Comparison of ENCODE assay signal across 8 cellular contexts in genomic region chr3:14203521-14204079, GRCh38. TPM values are rescaled to one million over a fixed set of nuclear protein-coding genes. Genes with fewer than 3 reads are reported as not detected.
DNase-seq lines count a peak whose midpoint lies in the region; ATAC-seq and TF ChIP-seq lines count a peak whose summit lies in the region.

No MANE protein-coding gene starts in this region.

- H3K27ac ChIP-seq in VCaP, result peak overlapping the region; percentile 32; the same call in 1 of the 2 replicates
- no peak overlapping the region for H3K27ac ChIP-seq in lower lobe of right lung

- intact Hi-C loops in lower lobe of right lung (cut with DNase I), result no loop called here

- peaks cover 16% of the 10 kb centered on the region for H3K36me3 ChIP-seq in lower lobe of right lung

- TF ChIP-seq CTCF in VCaP (conservative IDR thresholded peaks at IDR 0.05) (peak; percentile 93), lower lobe of right lung (IDR thresholded peaks at IDR 0.05) (peak; percentile 83)

- DNase-seq in COLO829 (ENCODE audit: low spot score), result peak; percentile 71
- peak; percentile 66 for DNase-seq in H4 (ENCODE audit: low spot score)
- DNase-seq in NCI-H2196 treated with DMSO at 0.1 percent for 48 hours (lab: John Stamatoyannopoulos, UW; ENCODE audit: unreplicated experiment), result peak; percentile 4
- peak; percentile 81 to 86 for DNase-seq in dermis microvascular lymphatic vessel endothelial cell (ENCODE audit: low read depth in 2 of 2)
- peak; percentile 50 for DNase-seq in lower lobe of right lung
- DNase-seq in stimulated activated naive CD4-positive, alpha-beta T cell (lab: John Stamatoyannopoulos, UW), result peak in 5 of 6 experiments; percentile 3 to 32 (median 22)

- H3K27me3 ChIP-seq in lower lobe of right lung (ENCODE audit: low read depth), result no peaks in the 10 kb centered on the region

- no peak overlapping the region for H3K4me3 ChIP-seq in lower lobe of right lung

- no peaks in the 10 kb centered on the region for H3K9me3 ChIP-seq in lower lobe of right lung

- peaks cover 38% of the 10 kb centered on the region for H3K4me1 ChIP-seq in lower lobe of right lung

- peak; percentile 86 to 89 for ATAC-seq in lower lobe of right lung
- no peak for ATAC-seq in HG02571 (IDR thresholded peaks at IDR 0.05; ENCODE audit: unreplicated experiment)

RNA-seq across cellular contexts. Expression of gene LSM3, which starts 25.0 kb away (rescaled TPM):
- 39.2 and 42.7 TPM in 2 replicates for total RNA-seq in H4 (2014; rRNA removed; shearing (Covaris generic))
- total RNA-seq in dermis microvascular lymphatic vessel endothelial cell (5.3 and 8.3 TPM in 2 replicates), lower lobe of right lung (9.5 TPM)

RNA-seq across cellular contexts. Expression of gene XPC, which starts 25.2 kb away (rescaled TPM):
- 17.1 and 22.5 TPM in 2 replicates for total RNA-seq in H4 (2014; rRNA removed; shearing (Covaris generic))
- total RNA-seq in dermis microvascular lymphatic vessel endothelial cell (29.1 and 31.7 TPM in 2 replicates), lower lobe of right lung (31.8 TPM)

Comparison
In these comparisons a context has a peak if more than half of its experiments do, and no peak if none do; other contexts are left out.
1. DNase-seq: peak in every context shown above with its lines; median percentile 84 in dermis microvascular lymphatic vessel endothelial cell; 71 in COLO829; 66 in H4; 50 in lower lobe of right lung; 22 in stimulated activated naive CD4-positive, alpha-beta T cell; 4 in NCI-H2196 treated with DMSO at 0.1 percent for 48 hours.